ENCODE assay signal across 1 cellular context in the genomic region with DNA sequence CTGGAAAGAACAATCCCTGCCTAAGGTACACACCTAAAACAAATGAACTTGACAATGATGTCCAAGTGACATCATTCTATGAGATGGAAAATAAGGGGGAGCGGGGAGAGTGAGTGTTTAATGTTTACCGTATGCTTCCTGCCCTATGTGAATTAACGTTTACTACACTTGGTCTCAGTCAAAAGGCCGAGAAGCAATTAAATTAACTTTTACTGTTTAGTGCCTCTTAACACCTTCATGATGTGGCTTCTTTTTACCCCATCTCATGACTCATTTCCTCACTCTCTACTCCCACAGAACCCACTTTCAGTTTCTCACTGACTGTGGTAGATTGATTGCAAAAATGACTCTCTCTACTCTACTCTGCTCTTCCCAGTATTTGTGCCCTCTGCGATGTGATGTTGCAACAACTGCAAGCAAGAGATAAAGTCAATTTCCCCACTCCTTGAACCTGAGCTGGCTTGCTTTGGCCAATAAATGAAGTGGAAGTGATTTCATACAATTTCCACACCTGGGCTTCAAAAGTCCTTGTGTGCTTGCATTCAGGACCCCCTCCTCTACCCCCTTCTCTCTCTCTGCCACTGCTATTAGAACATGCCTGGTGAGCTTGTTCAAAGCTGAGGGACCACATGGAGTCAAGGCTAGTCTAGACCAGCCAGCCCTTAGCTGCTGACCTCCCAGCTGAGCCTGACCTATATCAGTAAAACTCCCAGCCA.
TF ChIP-seq lines count a peak whose summit lies in the region.

No MANE protein-coding gene starts in this region.

TF ChIP-seq in K562, 482 proteins besides CTCF, POLR2A, EP300 and RAD21 (continued from another document and continues in another):
- no peak for TF ChIP-seq HOMEZ (CRISPR knock-in tag; IDR thresholded peaks at IDR 0.05)
- peak; percentile 92 to 94 for TF ChIP-seq KDM1A (IDR thresholded peaks at IDR 0.05)
- no peak for TF ChIP-seq ZC3H8 (IDR thresholded peaks at IDR 0.05)
- no peak for TF ChIP-seq ZBTB1 (CRISPR knock-in tag; IDR thresholded peaks at IDR 0.05; ENCODE audit: borderline replicate concordance, low read depth)
- TF ChIP-seq POLR2AphosphoS5 (IDR thresholded peaks at IDR 0.05; ENCODE audit: control insufficient read depth, insufficient read depth, low read depth, low read length): peak; percentile 81
- TF ChIP-seq PYGO2 (tag; IDR thresholded peaks at IDR 0.05): 0 out of 2 replicates have a peak, but pooled peaks have one; percentile 50
- TF ChIP-seq BDP1 (IDR thresholded peaks at IDR 0.05; ENCODE audit: insufficient read depth, insufficient read length): no peak
- 0 out of 2 replicates have a peak, but pooled peaks have one; percentile 38 for TF ChIP-seq ELF1 (tag; IDR thresholded peaks at IDR 0.05)
- TF ChIP-seq CCNT2 (IDR thresholded peaks at IDR 0.05; ENCODE audit: borderline replicate concordance, extremely low read depth, insufficient read length, low read depth, low read length): no peak
- TF ChIP-seq ZSCAN32 (CRISPR knock-in tag; IDR thresholded peaks at IDR 0.05): no peak
- TF ChIP-seq MBD1 (CRISPR knock-in tag; IDR thresholded peaks at IDR 0.05): no peak
- TF ChIP-seq GATA2 (CRISPR knock-in tag; IDR thresholded peaks at IDR 0.05): peak; percentile 84
- TF ChIP-seq CHD1 (IDR thresholded peaks at IDR 0.05; ENCODE audit: low read length): no peak
- TF ChIP-seq SOX6 (IDR thresholded peaks at IDR 0.05): peak; percentile 81
- no peak for TF ChIP-seq SMAD3 (CRISPR knock-in tag; conservative IDR thresholded peaks at IDR 0.05)
- TF ChIP-seq DACH1 (IDR thresholded peaks at IDR 0.05; ENCODE audit: partially characterized antibody): peak; percentile 70
- TF ChIP-seq TBL1XR1 (IDR thresholded peaks at IDR 0.05; ENCODE audit: low read length in 2 of 2): peak in 1 of 2 experiments; percentile 81; a peak in 2 of 4 replicates
- TF ChIP-seq JUND (IDR thresholded peaks at IDR 0.05; ENCODE audit: borderline replicate concordance, low read depth, low read length): peak; percentile 98
- peak; percentile 94 for TF ChIP-seq JUND (tag; IDR thresholded peaks at IDR 0.05; ENCODE audit: borderline replicate concordance, low read depth, low read length)
- TF ChIP-seq GTF2F1 (IDR thresholded peaks at IDR 0.05; ENCODE audit: low read depth, low read length): no peak
- no peak for TF ChIP-seq E2F3 (CRISPR knock-in tag; IDR thresholded peaks at IDR 0.05)
- TF ChIP-seq L3MBTL2 (IDR thresholded peaks at IDR 0.05): peak; percentile 48; the same call in 1 of the 2 replicates
- no peak for TF ChIP-seq ETS2 (tag; IDR thresholded peaks at IDR 0.05; ENCODE audit: borderline replicate concordance, poor library complexity, severe bottlenecking)
- no peak for TF ChIP-seq ZNF354B (CRISPR knock-in tag; IDR thresholded peaks at IDR 0.05)
- peak; percentile 74 for TF ChIP-seq NFE2 (IDR thresholded peaks at IDR 0.05; ENCODE audit: low read depth)
- TF ChIP-seq, protein P1, sequence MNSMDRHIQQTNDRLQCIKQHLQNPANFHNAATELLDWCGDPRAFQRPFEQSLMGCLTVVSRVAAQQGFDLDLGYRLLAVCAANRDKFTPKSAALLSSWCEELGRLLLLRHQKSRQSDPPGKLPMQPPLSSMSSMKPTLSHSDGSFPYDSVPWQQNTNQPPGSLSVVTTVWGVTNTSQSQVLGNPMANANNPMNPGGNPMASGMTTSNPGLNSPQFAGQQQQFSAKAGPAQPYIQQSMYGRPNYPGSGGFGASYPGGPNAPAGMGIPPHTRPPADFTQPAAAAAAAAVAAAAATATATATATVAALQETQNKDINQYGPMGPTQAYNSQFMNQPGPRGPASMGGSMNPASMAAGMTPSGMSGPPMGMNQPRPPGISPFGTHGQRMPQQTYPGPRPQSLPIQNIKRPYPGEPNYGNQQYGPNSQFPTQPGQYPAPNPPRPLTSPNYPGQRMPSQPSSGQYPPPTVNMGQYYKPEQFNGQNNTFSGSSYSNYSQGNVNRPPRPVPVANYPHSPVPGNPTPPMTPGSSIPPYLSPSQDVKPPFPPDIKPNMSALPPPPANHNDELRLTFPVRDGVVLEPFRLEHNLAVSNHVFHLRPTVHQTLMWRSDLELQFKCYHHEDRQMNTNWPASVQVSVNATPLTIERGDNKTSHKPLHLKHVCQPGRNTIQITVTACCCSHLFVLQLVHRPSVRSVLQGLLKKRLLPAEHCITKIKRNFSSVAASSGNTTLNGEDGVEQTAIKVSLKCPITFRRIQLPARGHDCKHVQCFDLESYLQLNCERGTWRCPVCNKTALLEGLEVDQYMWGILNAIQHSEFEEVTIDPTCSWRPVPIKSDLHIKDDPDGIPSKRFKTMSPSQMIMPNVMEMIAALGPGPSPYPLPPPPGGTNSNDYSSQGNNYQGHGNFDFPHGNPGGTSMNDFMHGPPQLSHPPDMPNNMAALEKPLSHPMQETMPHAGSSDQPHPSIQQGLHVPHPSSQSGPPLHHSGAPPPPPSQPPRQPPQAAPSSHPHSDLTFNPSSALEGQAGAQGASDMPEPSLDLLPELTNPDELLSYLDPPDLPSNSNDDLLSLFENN (IDR thresholded peaks at IDR 0.05; ENCODE audit: low read depth in 2 of 2, low read length in 2 of 2): peak in 1 of 2 experiments; percentile 73; a peak in 1 of 4 replicates
- TF ChIP-seq PPARD (CRISPR knock-in tag; IDR thresholded peaks at IDR 0.05): no peak
- TF ChIP-seq ARID1B (IDR thresholded peaks at IDR 0.05): peak; percentile 97
- TF ChIP-seq ZNF449 (CRISPR knock-in tag; IDR thresholded peaks at IDR 0.05): no peak
- TF ChIP-seq ZSCAN29 (IDR thresholded peaks at IDR 0.05): no peak
- TF ChIP-seq TBP (optimal IDR thresholded peaks at IDR 0.05; ENCODE audit: low read depth, low read length): no peak
- no peak for TF ChIP-seq SNIP1 (IDR thresholded peaks at IDR 0.05; ENCODE audit: low read depth)
- no peak for TF ChIP-seq TCF15 (CRISPR knock-in tag; IDR thresholded peaks at IDR 0.05)
- 0 out of 2 replicates have a peak, but pooled peaks have one; percentile 29 for TF ChIP-seq C11orf30 (IDR thresholded peaks at IDR 0.05; ENCODE audit: low read depth)
- TF ChIP-seq ZBED1 (IDR thresholded peaks at IDR 0.05): no peak
- TF ChIP-seq TCF3 (CRISPR knock-in tag; IDR thresholded peaks at IDR 0.05): peak; percentile 94
- TF ChIP-seq ATF4 (CRISPR knock-in tag; IDR thresholded peaks at IDR 0.05): peak; percentile 55
- TF ChIP-seq TAF9B (IDR thresholded peaks at IDR 0.05; ENCODE audit: partially characterized antibody): peak; percentile 19
- no peak for TF ChIP-seq JUNB (CRISPR knock-in tag; conservative IDR thresholded peaks at IDR 0.05)
- no peak for TF ChIP-seq SP2 (IDR thresholded peaks at IDR 0.05; ENCODE audit: extremely low read depth, low read depth, low read length, poor library complexity, severe bottlenecking)
- TF ChIP-seq NFATC3 (IDR thresholded peaks at IDR 0.05): peak; percentile 54; the same call in 1 of the 2 replicates
- TF ChIP-seq ZNF707 (CRISPR knock-in tag; conservative IDR thresholded peaks at IDR 0.05): peak; percentile 55
- TF ChIP-seq CBX5 (IDR thresholded peaks at IDR 0.05; ENCODE audit: borderline replicate concordance, low read depth): 0 out of 2 replicates have a peak, but pooled peaks have one; percentile 32
- no peak for TF ChIP-seq PRPF4 (IDR thresholded peaks at IDR 0.05; ENCODE audit: insufficient read depth, low read depth, low read length, poor library complexity, severe bottlenecking)
- no peak for TF ChIP-seq ADNP (tag; IDR thresholded peaks at IDR 0.05)
- peak; percentile 90 for TF ChIP-seq KLF16 (IDR thresholded peaks at IDR 0.05)
- TF ChIP-seq MYC (IDR thresholded peaks at IDR 0.05; ENCODE audit: low read depth, low read length): no peak
- no peak for TF ChIP-seq MYC (CRISPR knock-in tag; IDR thresholded peaks at IDR 0.05; ENCODE audit: borderline replicate concordance, low read depth)
- peak; percentile 91; the same call in 1 of the 2 replicates for TF ChIP-seq NBN (IDR thresholded peaks at IDR 0.05; ENCODE audit: low read depth)
- TF ChIP-seq HEY1 (CRISPR knock-in tag; IDR thresholded peaks at IDR 0.05; ENCODE audit: borderline replicate concordance): 0 out of 2 replicates have a peak, but pooled peaks have one; percentile 37
- no peak for TF ChIP-seq RBFOX2 (IDR thresholded peaks at IDR 0.05; ENCODE audit: low read depth, low read length)
- TF ChIP-seq ZNF77 (CRISPR knock-in tag; IDR thresholded peaks at IDR 0.05): no peak
- peak; percentile 86; the same call in 1 of the 2 replicates for TF ChIP-seq ZNF584 (CRISPR knock-in tag; IDR thresholded peaks at IDR 0.05; ENCODE audit: low read depth)
- TF ChIP-seq MTA1 (IDR thresholded peaks at IDR 0.05; ENCODE audit: borderline replicate concordance): peak; percentile 58; the same call in 1 of the 2 replicates
- TF ChIP-seq ZNF165 (CRISPR knock-in tag; IDR thresholded peaks at IDR 0.05; ENCODE audit: borderline replicate concordance): no peak
- no peak for TF ChIP-seq ELF2 (CRISPR knock-in tag; IDR thresholded peaks at IDR 0.05)
- no peak for TF ChIP-seq GTF2A2 (tag; IDR thresholded peaks at IDR 0.05)
- peak; percentile 70 for TF ChIP-seq NFIC (IDR thresholded peaks at IDR 0.05)
- 0 out of 2 replicates have a peak, but pooled peaks have one; percentile 13 for TF ChIP-seq PBX2 (CRISPR knock-in tag; IDR thresholded peaks at IDR 0.05; ENCODE audit: low read depth)
- TF ChIP-seq PBX2 (tag; conservative IDR thresholded peaks at IDR 0.05; ENCODE audit: low read depth): peak; percentile 96
- no peak for TF ChIP-seq ZNF217 (CRISPR knock-in tag; IDR thresholded peaks at IDR 0.05)
- TF ChIP-seq ZNF75A (CRISPR knock-in tag; IDR thresholded peaks at IDR 0.05): no peak
- TF ChIP-seq HDAC1 (IDR thresholded peaks at IDR 0.05): peak in 1 of 2 experiments; percentile 83; a peak in 2 of 4 replicates
